ENCODE assay signal across 8 cellular contexts in genomic region chr5:157541452-157542118, GRCh38. TPM values are rescaled to one million over a fixed set of nuclear protein-coding genes. Genes with fewer than 3 reads are reported as not detected.
DNase-seq lines count a peak whose midpoint lies in the region; ATAC-seq and TF ChIP-seq lines count a peak whose summit lies in the region.

No MANE protein-coding gene starts in this region.

- H3K27ac ChIP-seq in coronary artery (peak overlapping the region; percentile 47 to 57), prostate gland (peak overlapping the region; percentile 12 to 55)

- no peaks in the 10 kb centered on the region for H3K27me3 ChIP-seq in prostate gland (replicated peaks; ENCODE audit: insufficient read depth)

- DNase-seq in coronary artery (ENCODE audit: low spot score) = no peak
- DNase-seq in prostate gland (ENCODE audit: low spot score) = no peak
- no peak for DNase-seq in Ammon's horn (ENCODE audit: low spot score)
- no peak for DNase-seq in DMS53 treated with DMSO at 0.1 percent for 48 hours (lab: John Stamatoyannopoulos, UW; ENCODE audit: unreplicated experiment)
- DNase-seq in mesenteric fat pad (ENCODE audit: low spot score) = no peak

- no peak for TF ChIP-seq POLR2A in prostate gland (IDR thresholded peaks at IDR 0.05)

- 58% methylated on average over 6 of the region's 6 CpGs for WGBS in prostate gland

- intact Hi-C loops in prostate gland (cut with DNase I) = no loop called here

- H3K4me1 ChIP-seq in prostate gland (replicated peaks) = no peaks in the 10 kb centered on the region

- TF ChIP-seq CTCF in coronary artery (IDR thresholded peaks at IDR 0.05) (no peak), prostate gland (IDR thresholded peaks at IDR 0.05) (no peak)

- H3K9me3 ChIP-seq in prostate gland = no peaks in the 10 kb centered on the region

- H3K36me3 ChIP-seq in prostate gland = no peaks in the 10 kb centered on the region

- H3K4me3 ChIP-seq in coronary artery = peak overlapping the region; percentile 27
- H3K4me3 ChIP-seq in prostate gland = no peak overlapping the region

- ATAC-seq in GM18907 (IDR thresholded peaks at IDR 0.05; ENCODE audit: unreplicated experiment) = peak; percentile 3
- peak; percentile 2 for ATAC-seq in HG03280 (IDR thresholded peaks at IDR 0.05; ENCODE audit: unreplicated experiment)
- ATAC-seq in GM18502 (IDR thresholded peaks at IDR 0.05; ENCODE audit: poor library complexity, unreplicated experiment) = no peak

RNA-seq across cellular contexts. Expression of gene ADAM19, which starts 34.0 kb away (rescaled TPM):
- 1 to 10 TPM; 1.9 to 8.1 TPM for total RNA-seq in prostate gland
- 9.4 TPM for total RNA-seq in mesenteric fat pad
